ENCODE assay signal across 13 cellular contexts in genomic region chr20:53298900-53299299, GRCh38.
DNase-seq lines count a peak whose midpoint lies in the region; ATAC-seq and TF ChIP-seq lines count a peak whose summit lies in the region.
"Had no signal": no experiment of that assay in that cellular context is flagged by ENCODE, and none has a peak within 500 bp of the region (broad histone marks: within the 10 kb centered on the region; RNA-seq: fewer than 3 reads in every experiment).

No MANE protein-coding gene starts in this region.

- H3K27ac ChIP-seq in psoas muscle, result no peak overlapping the region
- H3K27ac ChIP-seq: A549, C4-2B had no signal

- intact Hi-C loops in mucosa of descending colon (cut with DNase I, micrococcal nuclease) (no loop called here), psoas muscle (cut with DNase I) (no loop called here)

- peaks cover 0 to 4% (median 0%) of the 10 kb centered on the region in 3 donors for H3K27me3 ChIP-seq in psoas muscle (ENCODE audit: insufficient read depth in 3 of 3, low read length in 2 of 3)
- H3K27me3 ChIP-seq: BE2C had no signal

- ATAC-seq in mucosa of descending colon, result peak; percentile 54
- no peak for ATAC-seq in psoas muscle
- ATAC-seq: A549 had no signal

- H3K9me3 ChIP-seq in mucosa of descending colon, result no peaks in the 10 kb centered on the region
- no peaks in the 10 kb centered on the region for H3K9me3 ChIP-seq in psoas muscle
- H3K9me3 ChIP-seq: A549, BE2C, HAP-1 had no signal

- TF ChIP-seq CTCF in mucosa of descending colon (IDR thresholded peaks at IDR 0.05) (no peak), psoas muscle (IDR thresholded peaks at IDR 0.05) (no peak)

- H3K36me3 ChIP-seq in mucosa of descending colon (ENCODE audit: low read depth) (no peaks in the 10 kb centered on the region), psoas muscle (ENCODE audit: insufficient read depth in 1 of 2, low read depth in 1 of 2) (no peaks in the 10 kb centered on the region)
- H3K36me3 ChIP-seq: BE2C, HAP-1 had no signal

- H3K4me1 ChIP-seq in mucosa of descending colon (ENCODE audit: low read depth) (no peaks in the 10 kb centered on the region), psoas muscle (no peaks in the 10 kb centered on the region)
- H3K4me1 ChIP-seq: A549, BE2C, HAP-1 had no signal

- WGBS in psoas muscle, 3 donors, result 88 to 96% (median 95%) methylated on average over 1 of the region's 1 CpG

- H3K4me3 ChIP-seq in mucosa of descending colon, result no peak overlapping the region
- H3K4me3 ChIP-seq in psoas muscle, result no peak overlapping the region
- H3K4me3 ChIP-seq: A549, HAP-1 had no signal

- DNase-seq in NCI-H1694 (lab: John Stamatoyannopoulos, UW) (peak; percentile 31), NCI-H69 (lab: John Stamatoyannopoulos, UW) (peak; percentile 3), mucosa of descending colon (no peak), psoas muscle (no peak), HuH-7 (ENCODE audit: low spot score) (no peak), SW480 (ENCODE audit: low spot score) (no peak)
- DNase-seq: BE2C; CD4-positive, alpha-beta memory T cell; DMS53; GF-D8 had no signal

Comparison
In these comparisons a context has a peak if more than half of its experiments do, and no peak if none do; other contexts are left out.
1. DNase-seq: peak in NCI-H1694 (single experiment) and NCI-H69 (single experiment); none in mucosa of descending colon (0 of 3), psoas muscle (0 of 2), HuH-7 (single experiment) and SW480 (single experiment).